15 cellular contexts compared by ENCODE assay signal in the genomic region with DNA sequence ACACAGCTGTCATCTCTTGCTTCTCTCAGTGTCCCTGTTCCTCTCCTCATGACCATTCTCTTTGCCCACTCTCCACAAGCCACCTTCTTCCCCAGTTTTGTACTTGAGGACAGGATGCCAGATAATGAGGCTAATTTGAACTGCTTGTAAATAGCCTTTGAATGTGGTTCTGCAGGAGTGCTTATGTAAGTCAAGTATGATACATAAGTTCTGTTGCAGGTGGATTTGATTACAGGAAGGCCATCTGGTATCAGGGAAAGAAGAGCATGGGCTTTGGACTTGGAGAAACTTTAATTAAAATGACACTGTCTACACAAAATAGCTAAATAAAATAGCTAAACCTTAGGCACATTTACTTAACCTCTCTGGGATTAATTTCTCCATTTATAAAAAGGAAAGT.
"Had no signal": no experiment of that assay in that cellular context is flagged by ENCODE, and none has a peak within 500 bp of the region (broad histone marks: within the 10 kb centered on the region; RNA-seq: fewer than 3 reads in every experiment).

No MANE protein-coding gene starts in this region.

- DNase-seq: activated CD4-positive, alpha-beta T cell treated with anti-CD3 and anti-CD28 coated beads for 48 hours; activated CD8-positive, alpha-beta memory T cell treated with anti-CD3 and anti-CD28 coated beads, Interleukin-2, amount 50 U/mL, for 48 hours; activated CD8-positive, alpha-beta T cell treated with anti-CD3 and anti-CD28 coated beads, Interleukin-2, amount 10 ng/mL, durations not matched to agents 7 days and 5 days; activated naive CD4-positive, alpha-beta T cell treated with Interleukin-2 at 50 U/mL for 16 hours; activated naive CD8-positive, alpha-beta T cell treated with anti-CD3 and anti-CD28 coated beads, Interleukin-2, amount 50 U/mL, for 24 hours; esophagus squamous epithelium; foreskin keratinocyte; heart left ventricle; natural killer cell; right cardiac atrium; small intestine had no signal

- H3K36me3 Mint-ChIP-seq: WTC11 had no signal

- H3K27me3 ChIP-seq: ascending aorta, esophagus squamous epithelium, foreskin keratinocyte, heart left ventricle, tibial nerve had no signal

- H3K4me1 ChIP-seq: ascending aorta, esophagus squamous epithelium, foreskin keratinocyte, heart left ventricle, tibial nerve had no signal

- H3K27me3 Mint-ChIP-seq: activated naive CD8-positive, alpha-beta T cell treated with anti-CD3 and anti-CD28 coated beads, Interleukin-2, amount 50 U/mL, for 24 hours; progenitor cell of endocrine pancreas had no signal

- H3K4me3 ChIP-seq: ascending aorta, esophagus squamous epithelium, heart left ventricle, tibial nerve had no signal

- H3K4me1 Mint-ChIP-seq: activated naive CD8-positive, alpha-beta T cell treated with anti-CD3 and anti-CD28 coated beads, Interleukin-2, amount 50 U/mL, for 24 hours; natural killer cell had no signal

- H3K36me3 ChIP-seq: esophagus squamous epithelium had no signal

- H3K4me3 Mint-ChIP-seq: activated CD8-positive, alpha-beta T cell treated with anti-CD3 and anti-CD28 coated beads, Interleukin-2, amount 10 ng/mL, durations not matched to agents 7 days and 5 days; activated naive CD8-positive, alpha-beta T cell treated with anti-CD3 and anti-CD28 coated beads, Interleukin-2, amount 50 U/mL, for 24 hours; natural killer cell; WTC11 had no signal

- H3K9me3 Mint-ChIP-seq: activated naive CD8-positive, alpha-beta T cell treated with anti-CD3 and anti-CD28 coated beads, Interleukin-2, amount 50 U/mL, for 24 hours; natural killer cell; WTC11 had no signal

- H3K27ac Mint-ChIP-seq: activated CD8-positive, alpha-beta T cell treated with anti-CD3 and anti-CD28 coated beads, Interleukin-2, amount 10 ng/mL, durations not matched to agents 7 days and 5 days; activated naive CD8-positive, alpha-beta T cell treated with anti-CD3 and anti-CD28 coated beads, Interleukin-2, amount 50 U/mL, for 24 hours; natural killer cell; progenitor cell of endocrine pancreas; WTC11 had no signal

- H3K27ac ChIP-seq: ascending aorta, esophagus squamous epithelium, foreskin keratinocyte, heart left ventricle, tibial nerve had no signal

- ATAC-seq: activated CD8-positive, alpha-beta T cell treated with anti-CD3 and anti-CD28 coated beads, Interleukin-2, amount 10 ng/mL, durations not matched to agents 7 days and 5 days; activated naive CD8-positive, alpha-beta T cell treated with anti-CD3 and anti-CD28 coated beads, Interleukin-2, amount 50 U/mL, for 24 hours; foreskin keratinocyte; heart left ventricle; natural killer cell; right cardiac atrium; WTC11 had no signal

- H3K9me3 ChIP-seq: ascending aorta, esophagus squamous epithelium, heart left ventricle, tibial nerve had no signal
